Comparison of ENCODE assay signal across 8 cellular contexts in the genomic region with DNA sequence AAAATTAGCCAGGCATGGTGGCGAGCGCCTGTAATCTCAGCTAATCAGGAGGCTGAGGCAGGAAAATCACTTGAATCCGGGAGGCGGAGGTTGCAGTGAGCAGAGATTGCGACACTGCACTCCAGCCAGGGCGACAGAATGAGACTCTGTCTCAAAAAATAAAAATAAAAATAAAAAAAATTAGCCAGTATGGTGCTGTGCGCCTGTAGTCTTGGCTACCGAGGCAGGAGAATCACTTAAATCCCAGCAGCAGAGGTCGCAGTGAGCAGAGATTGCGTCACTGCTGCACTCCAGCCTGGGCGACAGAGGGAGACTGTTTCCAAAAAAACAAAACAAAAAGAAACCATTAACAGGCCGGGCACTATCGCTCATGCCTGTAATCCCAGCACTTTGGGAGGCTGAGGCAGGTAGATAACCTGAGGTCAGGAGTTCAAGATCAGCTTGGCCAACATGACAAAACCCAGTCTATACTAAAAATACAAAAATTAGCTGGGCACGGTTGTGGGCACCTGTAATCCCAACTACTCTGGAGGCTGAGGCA. TPM values are rescaled to one million over a fixed set of nuclear protein-coding genes. Genes with fewer than 3 reads are reported as not detected.
DNase-seq lines count a peak whose midpoint lies in the region; ATAC-seq and TF ChIP-seq lines count a peak whose summit lies in the region.
"Not testable (repeated sequence)": the region's sequence is repeated elsewhere in the genome, so short reads cannot be mapped to it uniquely, and the experiment has no call there.

No MANE protein-coding gene starts in this region.

- H4K20me1 ChIP-seq in DOHH2 (ENCODE audit: control insufficient read depth, insufficient read depth, low read depth, low read length): not testable (repeated sequence)

- CTCF ChIA-PET in RWPE1 (lab: Yijun Ruan, JAX): interaction anchor here (0.6 to 1.4 kb wide), 6 partner anchors 28 to 212 kb away, joined by 3 to 6 read pairs (median 4); no protein-coding TSS in a partner anchor

- TF ChIP-seq RAD21 in Ishikawa (IDR thresholded peaks at IDR 0.05; ENCODE audit: low read depth): peak; percentile 61

- H3K79me2 ChIP-seq in DOHH2 (ENCODE audit: control insufficient read depth, low read length): not testable (repeated sequence)

- TF ChIP-seq POLR2A in prostate gland (IDR thresholded peaks at IDR 0.05): not testable (repeated sequence)

- not testable (repeated sequence) for H3K9me3 ChIP-seq in DOHH2 (ENCODE audit: control insufficient read depth, insufficient read depth, low read length); prostate gland; upper lobe of right lung

- 61% methylated on average over 14 of the region's 14 CpGs for WGBS in prostate gland

- not testable (repeated sequence) for H3F3A ChIP-seq in DOHH2 (ENCODE audit: control insufficient read depth, insufficient read depth)

- H3K4me1 ChIP-seq in DOHH2 (ENCODE audit: control insufficient read depth, low read length); prostate gland (replicated peaks); upper lobe of right lung: not testable (repeated sequence)

- H3K4me2 ChIP-seq in DOHH2 (ENCODE audit: low read length): not testable (repeated sequence)

- not testable (repeated sequence) for H3K4me3 Mint-ChIP-seq in activated T-helper 2 cell treated with anti-CD3 and anti-CD28 coated beads, Interferon-gamma antibody, Interleukin-2, Interleukin-4, amounts not matched to agents 10 μg/mL and 5 μg/mL and 100 μg/mL, durations not matched to agents 14 hours and 24 hours and 36 hours (ENCODE audit: low read depth)

- H3K9me2 ChIP-seq in DOHH2 (replicated peaks; ENCODE audit: control insufficient read depth, low read length): not testable (repeated sequence)

- not testable (repeated sequence) for TF ChIP-seq EP300 in Ishikawa (IDR thresholded peaks at IDR 0.05; ENCODE audit: borderline replicate concordance)

- not testable (repeated sequence) for H3K27me3 Mint-ChIP-seq in activated T-helper 2 cell treated with anti-CD3 and anti-CD28 coated beads, Interferon-gamma antibody, Interleukin-2, Interleukin-4, amounts not matched to agents 10 μg/mL and 5 μg/mL and 100 μg/mL, durations not matched to agents 14 hours and 24 hours and 36 hours (ENCODE audit: low read depth)

- DNase-seq in RWPE1 (ENCODE audit: low spot score); prostate gland (ENCODE audit: low spot score): not testable (repeated sequence)
- DNase-seq in activated T-helper 2 cell treated with anti-CD3 and anti-CD28 coated beads, Interferon-gamma antibody, Interleukin-2, Interleukin-4, amounts not matched to agents 10 μg/mL and 5 μg/mL and 100 μg/mL, durations not matched to agents 14 hours and 24 hours and 36 hours (ENCODE audit: low spot score): peak; percentile 37
- DNase-seq in effector CD8-positive, alpha-beta T cell (lab: John Stamatoyannopoulos, UW): peak; percentile 23
- DNase-seq in islet precursor cell: peak; percentile 81
- peak; percentile 75 for DNase-seq in upper lobe of right lung

- peaks cover 21% of the 10 kb centered on the region for H3K36me3 ChIP-seq in DOHH2 (ENCODE audit: control insufficient read depth, low read length)
- H3K36me3 ChIP-seq in prostate gland: not testable (repeated sequence)
- peaks cover 21% of the 10 kb centered on the region for H3K36me3 ChIP-seq in upper lobe of right lung

- not testable (repeated sequence) for H3K27me3 ChIP-seq in DOHH2 (ENCODE audit: control insufficient read depth, low read length); prostate gland (replicated peaks; ENCODE audit: insufficient read depth); upper lobe of right lung

- not testable (repeated sequence) for H3K27ac Mint-ChIP-seq in activated T-helper 2 cell treated with anti-CD3 and anti-CD28 coated beads, Interferon-gamma antibody, Interleukin-2, Interleukin-4, amounts not matched to agents 10 μg/mL and 5 μg/mL and 100 μg/mL, durations not matched to agents 14 hours and 24 hours and 36 hours

- ATAC-seq in upper lobe of right lung: peak; percentile 85

- H3K9me3 Mint-ChIP-seq in activated T-helper 2 cell treated with anti-CD3 and anti-CD28 coated beads, Interferon-gamma antibody, Interleukin-2, Interleukin-4, amounts not matched to agents 10 μg/mL and 5 μg/mL and 100 μg/mL, durations not matched to agents 14 hours and 24 hours and 36 hours: not testable (repeated sequence)

- peaks cover 32% of the 10 kb centered on the region for H3K36me3 Mint-ChIP-seq in activated T-helper 2 cell treated with anti-CD3 and anti-CD28 coated beads, Interferon-gamma antibody, Interleukin-2, Interleukin-4, amounts not matched to agents 10 μg/mL and 5 μg/mL and 100 μg/mL, durations not matched to agents 14 hours and 24 hours and 36 hours (ENCODE audit: low read depth)

- POLR2A ChIA-PET in RWPE1 (lab: Yijun Ruan, JAX; ENCODE audit: low non-redundant PET): not testable (repeated sequence)

- TF ChIP-seq CTCF in DOHH2 (IDR thresholded peaks at IDR 0.05; ENCODE audit: low read depth, low read length, poor library complexity, severe bottlenecking) (peak; percentile 26), prostate gland (IDR thresholded peaks at IDR 0.05) (peak in 3 of 4 experiments; percentile 12 to 58 (median 51)), upper lobe of right lung (IDR thresholded peaks at IDR 0.05) (peak; percentile 61)
- TF ChIP-seq CTCF in RWPE1 (conservative IDR thresholded peaks at IDR 0.05; ENCODE audit: low read depth): not testable (repeated sequence)

- not testable (repeated sequence) for H3K27ac ChIP-seq in DOHH2 (ENCODE audit: low read depth, low read length); prostate gland
- H3K27ac ChIP-seq in RWPE1 (peak overlapping the region; percentile 46), upper lobe of right lung (peak overlapping the region; percentile 70)

- intact Hi-C loops in activated T-helper 2 cell treated with anti-CD3 and anti-CD28 coated beads, Interferon-gamma antibody, Interleukin-2, Interleukin-4, amounts not matched to agents 10 μg/mL and 5 μg/mL and 100 μg/mL, durations not matched to agents 14 hours and 24 hours and 36 hours (cut with micrococcal nuclease); prostate gland (cut with DNase I); upper lobe of right lung (cut with DNase I): not testable (repeated sequence)

- H3K4me1 Mint-ChIP-seq in activated T-helper 2 cell treated with anti-CD3 and anti-CD28 coated beads, Interferon-gamma antibody, Interleukin-2, Interleukin-4, amounts not matched to agents 10 μg/mL and 5 μg/mL and 100 μg/mL, durations not matched to agents 14 hours and 24 hours and 36 hours (ENCODE audit: low read depth): peaks cover 19% of the 10 kb centered on the region

- not testable (repeated sequence) for H3K4me3 ChIP-seq in DOHH2 (ENCODE audit: low read length); prostate gland; upper lobe of right lung

TF ChIP-seq in Ishikawa, 13 proteins besides CTCF, POLR2A, EP300 and RAD21:
- TF ChIP-seq CEBPB (IDR thresholded peaks at IDR 0.05): peak; percentile 98

RNA-seq across cellular contexts. Expression of a gene that starts 33.4 kb away (rescaled TPM):
- not detected in 2 replicates for total RNA-seq in activated T-helper 2 cell treated with anti-CD3 and anti-CD28 coated beads, Interferon-gamma antibody, Interleukin-2, Interleukin-4, amounts not matched to agents 10 μg/mL and 5 μg/mL and 100 μg/mL, durations not matched to agents 14 hours and 24 hours and 36 hours
- total RNA-seq in prostate gland (1 to 10 TPM in 1 of 2 donors, not detected in 1; 3.1 TPM), upper lobe of right lung (not detected)

RNA-seq across cellular contexts. Expression of a gene that starts 41.8 kb away (rescaled TPM):
- 23.1 and 24.6 TPM in 2 replicates for total RNA-seq in activated T-helper 2 cell treated with anti-CD3 and anti-CD28 coated beads, Interferon-gamma antibody, Interleukin-2, Interleukin-4, amounts not matched to agents 10 μg/mL and 5 μg/mL and 100 μg/mL, durations not matched to agents 14 hours and 24 hours and 36 hours
- total RNA-seq in prostate gland (10 to 100 TPM; 14.5 to 22.2 TPM), upper lobe of right lung (18.0 TPM)

RNA-seq across cellular contexts. Expression of a gene that starts 41.8 kb away (rescaled TPM):
- 6.7 and 7.6 TPM in 2 replicates for total RNA-seq in activated T-helper 2 cell treated with anti-CD3 and anti-CD28 coated beads, Interferon-gamma antibody, Interleukin-2, Interleukin-4, amounts not matched to agents 10 μg/mL and 5 μg/mL and 100 μg/mL, durations not matched to agents 14 hours and 24 hours and 36 hours
- total RNA-seq in prostate gland (10 to 100 TPM in 1 of 2 donors, 1 to 10 TPM in 1; 7.1 to 12.0 TPM), upper lobe of right lung (7.9 TPM)

RNA-seq across cellular contexts. Expression of a gene that starts 46.5 kb away (rescaled TPM):
- total RNA-seq in activated T-helper 2 cell treated with anti-CD3 and anti-CD28 coated beads, Interferon-gamma antibody, Interleukin-2, Interleukin-4, amounts not matched to agents 10 μg/mL and 5 μg/mL and 100 μg/mL, durations not matched to agents 14 hours and 24 hours and 36 hours: 0.55 TPM in 1 of 2 replicates, not detected in the other
- total RNA-seq in prostate gland (1 to 10 TPM in 1 of 2 donors, not detected in 1; 9.8 TPM), upper lobe of right lung (not detected)

RNA-seq across cellular contexts. Expression of a gene that starts 55.4 kb away (rescaled TPM):
- 0.64 and 0.66 TPM in 2 replicates for total RNA-seq in activated T-helper 2 cell treated with anti-CD3 and anti-CD28 coated beads, Interferon-gamma antibody, Interleukin-2, Interleukin-4, amounts not matched to agents 10 μg/mL and 5 μg/mL and 100 μg/mL, durations not matched to agents 14 hours and 24 hours and 36 hours
- total RNA-seq in prostate gland (10 to 100 TPM; 23.7 to 29.1 TPM), upper lobe of right lung (21.5 TPM)
